8 cellular contexts compared by ENCODE assay signal in the genomic region with DNA sequence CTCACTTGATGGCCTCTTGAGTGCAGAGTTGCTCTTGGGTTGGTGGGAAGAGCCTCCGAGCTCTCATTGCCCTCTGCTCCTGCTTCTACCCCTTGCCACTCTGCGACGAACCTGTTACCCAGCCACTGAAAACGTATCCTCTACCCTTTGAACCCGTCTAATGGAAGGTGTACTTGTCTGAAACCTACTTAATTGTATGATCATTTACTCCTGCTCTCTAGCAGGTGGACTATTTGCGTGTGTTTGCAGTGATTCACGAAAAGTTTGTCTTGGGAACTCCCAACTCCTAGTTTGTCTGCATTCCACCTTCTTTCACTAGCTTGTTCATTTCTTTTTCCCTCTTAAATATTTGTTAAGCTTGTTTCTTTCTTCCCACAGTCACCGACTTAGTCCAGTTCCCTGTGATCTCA. TPM values are rescaled to one million over a fixed set of nuclear protein-coding genes. Genes with fewer than 3 reads are reported as not detected.
DNase-seq lines count a peak whose midpoint lies in the region; ATAC-seq and TF ChIP-seq lines count a peak whose summit lies in the region.

No MANE protein-coding gene starts in this region.

- peaks cover 27% of the 10 kb centered on the region for H3K36me3 Mint-ChIP-seq in activated CD4-positive, alpha-beta memory T cell treated with anti-CD3 and anti-CD28 coated beads for 36 hours

- peak; percentile 1 for ATAC-seq in HG02852 (IDR thresholded peaks at IDR 0.05; ENCODE audit: unreplicated experiment)
- peak; percentile 25 to 29 for ATAC-seq in gastrocnemius medialis
- ATAC-seq in HG02981 (IDR thresholded peaks at IDR 0.05; ENCODE audit: unreplicated experiment), result no peak

- no peaks in the 10 kb centered on the region for H3K9me3 ChIP-seq in left ventricle myocardium inferior (replicated peaks)
- H3K9me3 ChIP-seq in gastrocnemius medialis, result no peaks in the 10 kb centered on the region

- H3K4me3 Mint-ChIP-seq in activated CD4-positive, alpha-beta memory T cell treated with anti-CD3 and anti-CD28 coated beads for 36 hours, result peak overlapping the region; percentile 99

- POLR2A ChIA-PET in activated CD4-positive, alpha-beta memory T cell treated with anti-CD3 and anti-CD28 coated beads for 36 hours (lab: Charles Lee), result interaction anchor here (1.0 to 1.3 kb wide), 3 partner anchors 10 to 126 kb away, joined by 3 read pairs; a partner anchor contains a TSS

- no peaks in the 10 kb centered on the region for H3K27me3 Mint-ChIP-seq in activated CD4-positive, alpha-beta memory T cell treated with anti-CD3 and anti-CD28 coated beads for 36 hours

- in situ Hi-C loops in GM13977 (cut with MboI; ENCODE audit: low pct_unique_long_range_greater_than_20kb, low sequenced_read_pairs, unreplicated experiment), result no loop called here
- in situ Hi-C loops in gastrocnemius medialis (cut with MboI; ENCODE audit: low sequenced_read_pairs in 4 of 4), result no loop called here

- TF ChIP-seq CTCF in GM13977 (IDR thresholded peaks at IDR 0.05; ENCODE audit: extremely low read depth, insufficient read depth, missing control alignments), result no peak
- no peak for TF ChIP-seq CTCF in left ventricle myocardium inferior (IDR thresholded peaks at IDR 0.05; ENCODE audit: borderline replicate concordance)
- no peak for TF ChIP-seq CTCF in gastrocnemius medialis (IDR thresholded peaks at IDR 0.05 in 4 of 5, conservative IDR thresholded peaks at IDR 0.05 in 1 of 5)

- CTCF ChIA-PET in activated CD4-positive, alpha-beta memory T cell treated with anti-CD3 and anti-CD28 coated beads for 36 hours (lab: Charles Lee), result interaction anchor here (0.6 to 2.1 kb wide), 3 partner anchors 34 to 251 kb away, joined by 3 to 16 read pairs (median 3); no protein-coding TSS in a partner anchor

- H3K27ac ChIP-seq in left ventricle myocardium inferior (replicated peaks) (peak overlapping the region; percentile 91), gastrocnemius medialis (peak overlapping the region; percentile 73 to 83 (median 81))

- no peaks in the 10 kb centered on the region for H3K27me3 ChIP-seq in left ventricle myocardium inferior (ENCODE audit: low read depth)
- H3K27me3 ChIP-seq in gastrocnemius medialis, result no peaks in the 10 kb centered on the region

- peak overlapping the region; percentile 95 for H3K27ac Mint-ChIP-seq in activated CD4-positive, alpha-beta memory T cell treated with anti-CD3 and anti-CD28 coated beads for 36 hours

- intact Hi-C loops in activated CD4-positive, alpha-beta memory T cell treated with anti-CD3 and anti-CD28 coated beads for 36 hours (cut with micrococcal nuclease), result loop anchor here (1.0 to 10.0 kb wide), 9 partner anchors 23 to 869 kb away; a partner anchor contains a TSS
- intact Hi-C loops in left ventricle myocardium inferior (cut with micrococcal nuclease) (no loop called here), gastrocnemius medialis (cut with DNase I; ENCODE audit: low total_unique reads) (loop anchor here (1.0 to 5.0 kb wide), 2 partner anchors 70 to 194 kb away; a partner anchor contains a TSS)

- H3K36me3 ChIP-seq in left ventricle myocardium inferior (peaks cover 34% of the 10 kb centered on the region), gastrocnemius medialis (peaks cover 0 to 17% of the 10 kb centered on the region in 2 donors)

- no peak for TF ChIP-seq POLR2A in gastrocnemius medialis (IDR thresholded peaks at IDR 0.05)

- H3K4me1 ChIP-seq in left ventricle myocardium inferior, result peaks cover 34% of the 10 kb centered on the region
- peaks cover 6 to 19% of the 10 kb centered on the region in 2 donors for H3K4me1 ChIP-seq in gastrocnemius medialis

- H3K4me1 Mint-ChIP-seq in activated CD4-positive, alpha-beta memory T cell treated with anti-CD3 and anti-CD28 coated beads for 36 hours (ENCODE audit: low read depth), result peaks cover 28% of the 10 kb centered on the region

- no peaks in the 10 kb centered on the region for H3K9me3 Mint-ChIP-seq in activated CD4-positive, alpha-beta memory T cell treated with anti-CD3 and anti-CD28 coated beads for 36 hours

- peak; percentile 12 for DNase-seq in GM13977 (ENCODE audit: low spot score)
- DNase-seq in activated CD4-positive, alpha-beta memory T cell treated with anti-CD3 and anti-CD28 coated beads for 36 hours, result no peak
- no peak for DNase-seq in left ventricle myocardium inferior
- no peak for DNase-seq in gastrocnemius medialis
- no peak for DNase-seq in stimulated activated naive CD4-positive, alpha-beta T cell treated with Interleukin-2 at 50 U/mL for 16 hours (lab: John Stamatoyannopoulos, UW)
- DNase-seq in DMS 273 treated with DMSO at 0.1 percent for 48 hours (lab: John Stamatoyannopoulos, UW), result no peak

- H3K4me3 ChIP-seq in left ventricle myocardium inferior, result peak overlapping the region; percentile 80
- H3K4me3 ChIP-seq in gastrocnemius medialis, result peak overlapping the region; percentile 69 to 83 (median 76)

RNA-seq across cellular contexts. Expression of a gene that starts 0.5 kb away (rescaled TPM):
- 1 to 10 TPM; 8.5 to 9.6 TPM for total RNA-seq in activated CD4-positive, alpha-beta memory T cell treated with anti-CD3 and anti-CD28 coated beads for 36 hours
- total RNA-seq in left ventricle myocardium inferior (8.8 TPM), gastrocnemius medialis (10 to 100 TPM in 1 of 4 donors, 1 to 10 TPM in 3; 3.6 to 16.3 (median 7.9) TPM)
